ENCODE assay signal across 11 cellular contexts in the genomic region with DNA sequence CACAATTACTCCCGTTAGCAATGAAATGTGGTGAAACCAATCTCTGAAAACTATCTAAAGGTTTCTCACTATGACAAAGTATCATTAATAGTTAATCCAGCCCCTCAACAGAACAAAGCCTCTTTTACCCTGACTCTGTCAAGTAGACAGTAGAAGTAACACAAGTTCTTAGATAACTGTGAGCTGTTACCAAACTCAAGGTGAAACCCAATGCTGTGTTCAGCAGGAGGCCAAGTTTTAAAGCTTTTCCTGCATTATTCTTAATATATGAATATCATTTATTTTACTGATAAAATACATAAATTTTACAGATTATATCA.
DNase-seq lines count a peak whose midpoint lies in the region; ATAC-seq, FAIRE-seq and TF ChIP-seq lines count a peak whose summit lies in the region.
"Had no signal": no experiment of that assay in that cellular context is flagged by ENCODE, and none has a peak within 500 bp of the region (broad histone marks: within the 10 kb centered on the region; RNA-seq: fewer than 3 reads in every experiment).

No MANE protein-coding gene starts in this region.

- no TSS peak for BruUV-seq in Calu3 (replicated peaks; lab: Mats Ljungman, UMichigan)

- DNase-seq in Calu3: no peak
- no peak for DNase-seq in D721Med (ENCODE audit: insufficient read length, low spot score)
- DNase-seq in NCI-H2107 (lab: John Stamatoyannopoulos, UW): no peak
- DNase-seq in naive thymus-derived CD4-positive, alpha-beta T cell: no peak
- no peak for DNase-seq in stimulated activated CD8-positive, alpha-beta memory T cell treated with anti-CD3 and anti-CD28 coated beads, Interleukin-4, amount 100 ng/mL, for 48 hours
- DNase-seq: activated T-cell treated with anti-CD3 and anti-CD28 coated beads, Interleukin-2, amount 50 U/mL, for 24 hours; RPMI8226 had no signal

- CTCF ChIA-PET in Calu3 (lab: Charles Lee): interaction anchor here (0.6 to 1.5 kb wide), 5 partner anchors 11 to 68 kb away, joined by 3 to 5 read pairs (median 3); no protein-coding TSS in a partner anchor
- CTCF ChIA-PET in naive thymus-derived CD4-positive, alpha-beta T cell (lab: Charles Lee): no interaction called here

- H3K36me3 ChIP-seq in naive thymus-derived CD4-positive, alpha-beta T cell (ENCODE audit: control insufficient read depth in 2 of 3, insufficient read depth in 3 of 3, low read length in 3 of 3): no peaks in the 10 kb centered on the region

- no peaks in the 10 kb centered on the region for H3K9me3 Mint-ChIP-seq in Calu3 (ENCODE audit: low read depth, unreplicated experiment)
- H3K9me3 Mint-ChIP-seq in naive thymus-derived CD4-positive, alpha-beta T cell: no peaks in the 10 kb centered on the region
- H3K9me3 Mint-ChIP-seq: activated T-cell treated with anti-CD3 and anti-CD28 coated beads, Interleukin-2, amount 50 U/mL, for 24 hours; brain had no signal

- H3K4me3 ChIP-seq in naive thymus-derived CD4-positive, alpha-beta T cell (ENCODE audit: low read length): no peak overlapping the region

- peak overlapping the region; percentile 81 for H3K27ac Mint-ChIP-seq in Calu3 (ENCODE audit: unreplicated experiment)
- peak overlapping the region in 1 of 9 donors; percentile 21 for H3K27ac Mint-ChIP-seq in naive thymus-derived CD4-positive, alpha-beta T cell

- no peaks in the 10 kb centered on the region for H3K4me1 ChIP-seq in naive thymus-derived CD4-positive, alpha-beta T cell (ENCODE audit: control insufficient read depth in 2 of 2, insufficient read depth in 2 of 2, low read length in 2 of 2)

- H3K27me3 ChIP-seq in naive thymus-derived CD4-positive, alpha-beta T cell (ENCODE audit: control insufficient read depth in 2 of 2, insufficient read depth in 2 of 2, low read length in 2 of 2): no peaks in the 10 kb centered on the region

- ATAC-seq in GM19395 (IDR thresholded peaks at IDR 0.05; ENCODE audit: unreplicated experiment) (peak; percentile 95), HG02798 (IDR thresholded peaks at IDR 0.05; ENCODE audit: poor library complexity, unreplicated experiment) (peak; percentile 86), HG03521 (IDR thresholded peaks at IDR 0.05; ENCODE audit: unreplicated experiment) (peak; percentile 84)
- no peak for ATAC-seq in naive thymus-derived CD4-positive, alpha-beta T cell

- intact Hi-C loops in Calu3 (cut with micrococcal nuclease; ENCODE audit: unreplicated experiment): loop anchor here (2.0 kb wide), 1 partner anchor 61 kb away; no protein-coding TSS in a partner anchor
- intact Hi-C loops in naive thymus-derived CD4-positive, alpha-beta T cell (cut with micrococcal nuclease): no loop called here

- FAIRE-seq in D721Med (lab: Jason Lieb, UNC): no peak

- H3K9me3 ChIP-seq in naive thymus-derived CD4-positive, alpha-beta T cell (ENCODE audit: control insufficient read depth in 2 of 3, low read length in 3 of 3): no peaks in the 10 kb centered on the region

- no peak for TF ChIP-seq CTCF in Calu3 (IDR thresholded peaks at IDR 0.05; ENCODE audit: unreplicated experiment)
- TF ChIP-seq CTCF in D721Med (IDR thresholded peaks at IDR 0.05; ENCODE audit: insufficient read depth, missing control alignments): no peak

- peaks cover 46% of the 10 kb centered on the region for H3K4me1 Mint-ChIP-seq in Calu3 (ENCODE audit: low read depth, unreplicated experiment)
- peaks cover 4 to 57% (median 42%) of the 10 kb centered on the region in 7 donors for H3K4me1 Mint-ChIP-seq in naive thymus-derived CD4-positive, alpha-beta T cell

- peaks cover 16% of the 10 kb centered on the region for H3K36me3 Mint-ChIP-seq in Calu3 (ENCODE audit: insufficient read depth, unreplicated experiment)
- H3K36me3 Mint-ChIP-seq in naive thymus-derived CD4-positive, alpha-beta T cell: peaks cover 0 to 19% (median 0%) of the 10 kb centered on the region in 5 donors

- no peaks in the 10 kb centered on the region for H3K27me3 Mint-ChIP-seq in Calu3 (ENCODE audit: unreplicated experiment)
- no peaks in the 10 kb centered on the region for H3K27me3 Mint-ChIP-seq in naive thymus-derived CD4-positive, alpha-beta T cell
- H3K27me3 Mint-ChIP-seq: activated T-cell treated with anti-CD3 and anti-CD28 coated beads, Interleukin-2, amount 50 U/mL, for 24 hours; brain had no signal

- no peak overlapping the region for H3K27ac ChIP-seq in naive thymus-derived CD4-positive, alpha-beta T cell (ENCODE audit: low read depth, low read length)

- POLR2A ChIA-PET in naive thymus-derived CD4-positive, alpha-beta T cell (lab: Charles Lee): interaction anchor here (0.5 to 1.5 kb wide), 2 partner anchors 10 to 114 kb away, joined by 3 read pairs; no protein-coding TSS in a partner anchor

- H3K4me3 Mint-ChIP-seq in Calu3 (ENCODE audit: low read depth, unreplicated experiment): peak overlapping the region; percentile 58
- H3K4me3 Mint-ChIP-seq in naive thymus-derived CD4-positive, alpha-beta T cell: no peak overlapping the region
- H3K4me3 Mint-ChIP-seq: activated T-cell treated with anti-CD3 and anti-CD28 coated beads, Interleukin-2, amount 50 U/mL, for 24 hours; brain had no signal
